ENCODE assay signal across 8 cellular contexts in genomic region chr1:91883470-91883869, GRCh38. TPM values are rescaled to one million over a fixed set of nuclear protein-coding genes. Genes with fewer than 3 reads are reported as not detected.
A peak's percentile ranks its signal among the peaks of the same experiment; 100 is the strongest.
DNase-seq lines count a peak whose midpoint lies in the region; ATAC-seq and TF ChIP-seq lines count a peak whose summit lies in the region.

No MANE protein-coding gene starts in this region.

- H2AFZ ChIP-seq in ACC112 (ENCODE audit: low read length, unreplicated experiment): no peak overlapping the region

- H3K36me3 ChIP-seq in ACC112 (ENCODE audit: insufficient read depth, low read length) (no peaks in the 10 kb centered on the region), thoracic aorta (no peaks in the 10 kb centered on the region)

- ATAC-seq in T-helper 17 cell: peak; percentile 38
- no peak for ATAC-seq in thoracic aorta (ENCODE audit: insufficient number of reproducible peaks, low FRiP score, low read depth)
- no peak for ATAC-seq in HG03135 (IDR thresholded peaks at IDR 0.05; ENCODE audit: unreplicated experiment)
- no peak for ATAC-seq in GM21576 (IDR thresholded peaks at IDR 0.05; ENCODE audit: unreplicated experiment)
- no peak for ATAC-seq in HG03520 (IDR thresholded peaks at IDR 0.05; ENCODE audit: unreplicated experiment)

- H3K79me2 ChIP-seq in ACC112 (ENCODE audit: control insufficient read depth, insufficient read depth, low read length, unreplicated experiment): peaks cover 35% of the 10 kb centered on the region

- H3K27ac Mint-ChIP-seq in T-helper 17 cell: peak overlapping the region; percentile 69

- no peaks in the 10 kb centered on the region for H3K27me3 Mint-ChIP-seq in T-helper 17 cell

- H3K27me3 ChIP-seq in ACC112 (ENCODE audit: insufficient read depth, low read length): no peaks in the 10 kb centered on the region
- H3K27me3 ChIP-seq in thoracic aorta (replicated peaks; ENCODE audit: insufficient read depth): no peaks in the 10 kb centered on the region

- peak overlapping the region; percentile 85 for H3K4me3 Mint-ChIP-seq in T-helper 17 cell

- H3K36me3 Mint-ChIP-seq in T-helper 17 cell (ENCODE audit: low read depth): peaks cover 3% of the 10 kb centered on the region

- H3K4me3 ChIP-seq in ACC112 (ENCODE audit: low read depth, low read length): peak overlapping the region; percentile 99
- no peak overlapping the region for H3K4me3 ChIP-seq in GM12864 (ENCODE audit: low read depth, low read length)
- peak overlapping the region; percentile 99 for H3K4me3 ChIP-seq in foreskin fibroblast (ENCODE audit: low read depth in 1 of 2, low read length in 2 of 2)
- H3K4me3 ChIP-seq in thoracic aorta: peak overlapping the region; percentile 97

- H3K9me3 ChIP-seq in T-helper 17 cell (ENCODE audit: control insufficient read depth, low read length, poor library complexity, severe bottlenecking): no peaks in the 10 kb centered on the region
- no peaks in the 10 kb centered on the region for H3K9me3 ChIP-seq in thoracic aorta

- peak; percentile 46 for TF ChIP-seq CTCF in GM12864 (IDR thresholded peaks at IDR 0.05; ENCODE audit: low read depth, low read length, missing control alignments)
- peak; percentile 43 for TF ChIP-seq CTCF in foreskin fibroblast (IDR thresholded peaks at IDR 0.05; ENCODE audit: low read depth, low read length)
- no peak for TF ChIP-seq CTCF in thoracic aorta (IDR thresholded peaks at IDR 0.05)

- DNase-seq in GM12864 (ENCODE audit: low read depth) (no peak), T-helper 17 cell (no peak), foreskin fibroblast (peak in 1 of 2 donors; percentile 75), thoracic aorta (ENCODE audit: low spot score) (no peak)

- H3K27ac ChIP-seq in ACC112 (ENCODE audit: low read depth, low read length) (no peak overlapping the region), thoracic aorta (no peak overlapping the region)

- H3K4me1 ChIP-seq in ACC112 (ENCODE audit: control insufficient read depth, insufficient read depth, low read length, unreplicated experiment) (peaks cover 12% of the 10 kb centered on the region), thoracic aorta (ENCODE audit: control insufficient read depth in 1 of 2, low read depth in 2 of 2) (peaks cover 17 to 27% of the 10 kb centered on the region in 2 donors)

- H3K4me1 Mint-ChIP-seq in T-helper 17 cell: peaks cover 30% of the 10 kb centered on the region

RNA-seq across cellular contexts. Expression of gene TGFBR3, which starts 2.5 kb away (rescaled TPM):
- total RNA-seq in T-helper 17 cell (10 to 100 TPM; 21.0 to 27.6 TPM), thoracic aorta (10 to 100 TPM; 60.8 to 62.4 TPM)
